ENCODE assay signal across 10 cellular contexts in genomic region chr2:170505631-170506270, GRCh38.
DNase-seq lines count a peak whose midpoint lies in the region; ATAC-seq, FAIRE-seq and TF ChIP-seq lines count a peak whose summit lies in the region.
"Had no signal": no experiment of that assay in that cellular context is flagged by ENCODE, and none has a peak within 500 bp of the region (broad histone marks: within the 10 kb centered on the region; RNA-seq: fewer than 3 reads in every experiment).

No MANE protein-coding gene starts in this region.

- no peak overlapping the region for H3K4me2 ChIP-seq in HepG2 (ENCODE audit: low read depth, low read length)

- no peak overlapping the region for H3K9ac ChIP-seq in HepG2 (ENCODE audit: insufficient read depth, low read depth, low read length)
- no peak overlapping the region for H3K9ac ChIP-seq in muscle layer of colon (ENCODE audit: low read length)

- no peak overlapping the region for H2AFZ ChIP-seq in HepG2 (ENCODE audit: low read length)

- H3K9me3 ChIP-seq in HepG2 (ENCODE audit: low read length) (no peaks in the 10 kb centered on the region), right lobe of liver (no peaks in the 10 kb centered on the region), muscle layer of colon (ENCODE audit: low read length) (no peaks in the 10 kb centered on the region)

- WGBS in HepG2 (ENCODE audit: low lambda C conversion rate), result 48% methylated on average over 6 of the region's 6 CpGs
- 63% methylated on average over 6 of the region's 6 CpGs for WGBS in right lobe of liver (ENCODE audit: insufficient coverage, low coverage, low lambda C conversion rate, missing lambda C conversion rate)

- peaks cover 0 to 49% of the 10 kb centered on the region in 2 experiments; a peak in 3 of 5 replicates for H3K27me3 ChIP-seq in HepG2 (ENCODE audit: control insufficient read depth in 1 of 2, insufficient read depth in 2 of 2, low read length in 2 of 2)
- no peaks in the 10 kb centered on the region for H3K27me3 ChIP-seq in right lobe of liver
- H3K27me3 ChIP-seq in muscle layer of colon (ENCODE audit: control insufficient read depth in 1 of 2, insufficient read depth in 2 of 2, low read length in 2 of 2), result no peaks in the 10 kb centered on the region

- no peaks in the 10 kb centered on the region for H3K79me2 ChIP-seq in HepG2 (ENCODE audit: insufficient read depth, low read length)

- POLR2A ChIA-PET in HepG2 (lab: Yijun Ruan, JAX), result no interaction called here

- TF ChIP-seq CTCF in HepG2 (CRISPR knock-in tag; IDR thresholded peaks at IDR 0.05), result no peak
- TF ChIP-seq CTCF in right lobe of liver (IDR thresholded peaks at IDR 0.05), result no peak
- no peak for TF ChIP-seq CTCF in fibroblast of mammary gland (conservative IDR thresholded peaks at IDR 0.05; ENCODE audit: control insufficient read depth, insufficient read depth, low read depth, low read length)

- H3K36me3 ChIP-seq in HepG2 (replicated peaks in 1 of 2; ENCODE audit: control insufficient read depth in 1 of 2, insufficient read depth in 2 of 2, low read length in 2 of 2) (no peaks in the 10 kb centered on the region), right lobe of liver (no peaks in the 10 kb centered on the region), muscle layer of colon (ENCODE audit: insufficient read depth, low read length) (no peaks in the 10 kb centered on the region)

- no peak for TF ChIP-seq POLR2A in HepG2 (IDR thresholded peaks at IDR 0.05; ENCODE audit: insufficient read depth in 1 of 2, low read depth in 2 of 2, low read length in 2 of 2)
- TF ChIP-seq POLR2A in right lobe of liver (IDR thresholded peaks at IDR 0.05), result no peak

- CTCF ChIA-PET in HepG2 (lab: Yijun Ruan, JAX; ENCODE audit: low intra/inter-chr PET ratio, low total read pairs), result no interaction called here

- no peak for FAIRE-seq in HepG2 (lab: Jason Lieb, UNC)

- intact Hi-C loops in HepG2 (cut with micrococcal nuclease; ENCODE audit: unreplicated experiment) (no loop called here), right lobe of liver (cut with DNase I) (no loop called here)

- no peak overlapping the region for H3K4me3 ChIP-seq in HepG2 (replicated peaks in 1 of 3; ENCODE audit: insufficient read depth in 1 of 3, low read depth in 2 of 3, low read length in 3 of 3)
- H3K4me3 ChIP-seq in right lobe of liver, result no peak overlapping the region
- no peak overlapping the region for H3K4me3 ChIP-seq in fibroblast of mammary gland (ENCODE audit: control insufficient read depth, low read depth, low read length)
- H3K4me3 ChIP-seq in muscle layer of colon (ENCODE audit: low read depth in 1 of 2, low read length in 2 of 2), result peak overlapping the region in 1 of 2 donors; percentile 5

- H3K4me1 ChIP-seq in HepG2 (ENCODE audit: insufficient read depth, low read length) (peaks cover 40% of the 10 kb centered on the region), right lobe of liver (no peaks in the 10 kb centered on the region), muscle layer of colon (ENCODE audit: insufficient read depth, low read length) (peaks cover 29% of the 10 kb centered on the region)

- no peak for DNase-seq in HepG2 (ENCODE audit: low spot score)
- no peak for DNase-seq in right lobe of liver
- peak; percentile 32 for DNase-seq in fibroblast of mammary gland (ENCODE audit: low read depth)
- DNase-seq in hepatic stellate cell (ENCODE audit: low spot score), result no peak
- no peak for DNase-seq in Kasumi-1 (lab: John Stamatoyannopoulos, UW)
- DNase-seq in NCI-H526 (lab: John Stamatoyannopoulos, UW), result no peak
- DNase-seq: NCI-H2107; stimulated activated naive B cell treated with anti-CD40 and anti-IgM and Interleukin-4, amounts not matched to agents 10 μg/mL and 1 μg/mL and 100 μg/mL, for 72 hours had no signal

- BruUV-seq in HepG2 (replicated peaks; lab: Mats Ljungman, UMichigan), result no TSS peak

- TF ChIP-seq EP300 in HepG2 (IDR thresholded peaks at IDR 0.05; ENCODE audit: low read depth in 2 of 2, low read length in 2 of 2) (no peak), HepG2 (CRISPR knock-in tag; IDR thresholded peaks at IDR 0.05; ENCODE audit: borderline replicate concordance) (no peak)

- no peak for TF ChIP-seq RAD21 in HepG2 (CRISPR knock-in tag; IDR thresholded peaks at IDR 0.05)

- H3K27ac ChIP-seq in HepG2 (ENCODE audit: extremely low read length, insufficient read depth, low read length) (no peak overlapping the region), right lobe of liver (no peak overlapping the region), muscle layer of colon (ENCODE audit: low read depth, low read length) (peak overlapping the region; percentile 4)

- in situ Hi-C loops in HepG2 (cut with HindIII; ENCODE audit: extremely low pct_ligation_motif_present, low pct_unique_long_range_greater_than_20kb), result no loop called here

- peak; percentile 49; the same call in 1 of the 3 replicates for ATAC-seq in HepG2
- no peak for ATAC-seq in right lobe of liver
- ATAC-seq in GM18502 (IDR thresholded peaks at IDR 0.05; ENCODE audit: poor library complexity, unreplicated experiment), result no peak
- ATAC-seq: stimulated activated naive B cell treated with anti-CD40 and anti-IgM and Interleukin-4, amounts not matched to agents 10 μg/mL and 1 μg/mL and 100 μg/mL, for 72 hours had no signal

- H4K20me1 ChIP-seq in HepG2 (ENCODE audit: insufficient read depth, low read length), result no peaks in the 10 kb centered on the region

TF ChIP-seq in HepG2, 621 proteins besides CTCF, POLR2A, EP300 and RAD21:
- TF ChIP-seq NONO (IDR thresholded peaks at IDR 0.05) (no peak), NONO (CRISPR knock-in tag; conservative IDR thresholded peaks at IDR 0.05) (no peak), ZNF232 (CRISPR knock-in tag; IDR thresholded peaks at IDR 0.05; ENCODE audit: borderline replicate concordance) (no peak), ZNF792 (CRISPR knock-in tag; IDR thresholded peaks at IDR 0.05) (no peak), ZFX (CRISPR knock-in tag; IDR thresholded peaks at IDR 0.05; ENCODE audit: low read depth) (no peak), ZBTB37 (CRISPR knock-in tag; IDR thresholded peaks at IDR 0.05) (no peak), AGO1 (IDR thresholded peaks at IDR 0.05; ENCODE audit: low read depth, low read length, poor library complexity, severe bottlenecking) (no peak), ZNF44 (CRISPR knock-in tag; IDR thresholded peaks at IDR 0.05) (0 out of 2 replicates have a peak, but pooled peaks have one; percentile 25), NFIC (IDR thresholded peaks at IDR 0.05; ENCODE audit: low read length) (no peak), TRIM22 (IDR thresholded peaks at IDR 0.05) (no peak), ZNF292 (CRISPR knock-in tag; IDR thresholded peaks at IDR 0.05; ENCODE audit: borderline replicate concordance, low read depth) (no peak), ZNF790 (CRISPR knock-in tag; IDR thresholded peaks at IDR 0.05; ENCODE audit: borderline replicate concordance) (no peak), ZNF547 (CRISPR knock-in tag; IDR thresholded peaks at IDR 0.05) (0 out of 2 replicates have a peak, but pooled peaks have one; percentile 44), ZNF766 (CRISPR knock-in tag; IDR thresholded peaks at IDR 0.05; ENCODE audit: borderline replicate concordance) (no peak), ZNF17 (CRISPR knock-in tag; IDR thresholded peaks at IDR 0.05) (no peak), ZNF205 (CRISPR knock-in tag; IDR thresholded peaks at IDR 0.05) (no peak), HDAC6 (IDR thresholded peaks at IDR 0.05; ENCODE audit: low read depth, low read length) (no peak)
- TF ChIP-seq, protein P1, sequence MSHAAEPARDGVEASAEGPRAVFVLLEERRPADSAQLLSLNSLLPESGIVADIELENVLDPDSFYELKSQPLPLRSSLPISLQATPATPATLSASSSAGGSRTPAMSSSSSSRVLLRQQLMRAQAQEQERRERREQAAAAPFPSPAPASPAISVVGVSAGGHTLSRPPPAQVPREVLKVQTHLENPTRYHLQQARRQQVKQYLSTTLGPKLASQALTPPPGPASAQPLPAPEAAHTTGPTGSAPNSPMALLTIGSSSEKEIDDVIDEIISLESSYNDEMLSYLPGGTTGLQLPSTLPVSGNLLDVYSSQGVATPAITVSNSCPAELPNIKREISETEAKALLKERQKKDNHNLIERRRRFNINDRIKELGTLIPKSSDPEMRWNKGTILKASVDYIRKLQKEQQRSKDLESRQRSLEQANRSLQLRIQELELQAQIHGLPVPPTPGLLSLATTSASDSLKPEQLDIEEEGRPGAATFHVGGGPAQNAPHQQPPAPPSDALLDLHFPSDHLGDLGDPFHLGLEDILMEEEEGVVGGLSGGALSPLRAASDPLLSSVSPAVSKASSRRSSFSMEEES (CRISPR knock-in tag; IDR thresholded peaks at IDR 0.05), result no peak
